ENCODE assay signal across 1 cellular context in genomic region chr5:55226027-55226933, GRCh38.
A peak's percentile ranks its signal among the peaks of the same experiment; 100 is the strongest.
TF ChIP-seq lines count a peak whose summit lies in the region.

No MANE protein-coding gene starts in this region.

TF ChIP-seq in WTC11, 78 proteins besides CTCF, POLR2A, EP300 and RAD21 (continued from another document):
- TF ChIP-seq HMGXB4 (CRISPR knock-in tag; IDR thresholded peaks at IDR 0.05) (peak; percentile 53), ATF2 (CRISPR knock-in tag; IDR thresholded peaks at IDR 0.05; ENCODE audit: borderline replicate concordance, low read depth) (no peak), MAX (CRISPR knock-in tag; IDR thresholded peaks at IDR 0.05) (peak; percentile 67)
